In genomic region chr1:118275716-118276115, GRCh38 we compare ENCODE assay signal across 1 cellular context.
TF ChIP-seq lines count a peak whose summit lies in the region.

No MANE protein-coding gene starts in this region.

TF ChIP-seq in GM23338, 12 proteins besides CTCF, POLR2A, EP300 and RAD21 (continued from another document):
- TF ChIP-seq, protein P1, sequence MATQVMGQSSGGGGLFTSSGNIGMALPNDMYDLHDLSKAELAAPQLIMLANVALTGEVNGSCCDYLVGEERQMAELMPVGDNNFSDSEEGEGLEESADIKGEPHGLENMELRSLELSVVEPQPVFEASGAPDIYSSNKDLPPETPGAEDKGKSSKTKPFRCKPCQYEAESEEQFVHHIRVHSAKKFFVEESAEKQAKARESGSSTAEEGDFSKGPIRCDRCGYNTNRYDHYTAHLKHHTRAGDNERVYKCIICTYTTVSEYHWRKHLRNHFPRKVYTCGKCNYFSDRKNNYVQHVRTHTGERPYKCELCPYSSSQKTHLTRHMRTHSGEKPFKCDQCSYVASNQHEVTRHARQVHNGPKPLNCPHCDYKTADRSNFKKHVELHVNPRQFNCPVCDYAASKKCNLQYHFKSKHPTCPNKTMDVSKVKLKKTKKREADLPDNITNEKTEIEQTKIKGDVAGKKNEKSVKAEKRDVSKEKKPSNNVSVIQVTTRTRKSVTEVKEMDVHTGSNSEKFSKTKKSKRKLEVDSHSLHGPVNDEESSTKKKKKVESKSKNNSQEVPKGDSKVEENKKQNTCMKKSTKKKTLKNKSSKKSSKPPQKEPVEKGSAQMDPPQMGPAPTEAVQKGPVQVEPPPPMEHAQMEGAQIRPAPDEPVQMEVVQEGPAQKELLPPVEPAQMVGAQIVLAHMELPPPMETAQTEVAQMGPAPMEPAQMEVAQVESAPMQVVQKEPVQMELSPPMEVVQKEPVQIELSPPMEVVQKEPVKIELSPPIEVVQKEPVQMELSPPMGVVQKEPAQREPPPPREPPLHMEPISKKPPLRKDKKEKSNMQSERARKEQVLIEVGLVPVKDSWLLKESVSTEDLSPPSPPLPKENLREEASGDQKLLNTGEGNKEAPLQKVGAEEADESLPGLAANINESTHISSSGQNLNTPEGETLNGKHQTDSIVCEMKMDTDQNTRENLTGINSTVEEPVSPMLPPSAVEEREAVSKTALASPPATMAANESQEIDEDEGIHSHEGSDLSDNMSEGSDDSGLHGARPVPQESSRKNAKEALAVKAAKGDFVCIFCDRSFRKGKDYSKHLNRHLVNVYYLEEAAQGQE (IDR thresholded peaks at IDR 0.05; ENCODE audit: unreplicated experiment): no peak
- no peak for TF ChIP-seq ZNF331 (CRISPR knock-in tag; IDR thresholded peaks at IDR 0.05; ENCODE audit: low read depth)
- no peak for TF ChIP-seq JUNB (IDR thresholded peaks at IDR 0.05; ENCODE audit: unreplicated experiment)
- no peak for TF ChIP-seq POLR2AphosphoS5 (IDR thresholded peaks at IDR 0.05; ENCODE audit: low read depth)
- TF ChIP-seq, protein P2, sequence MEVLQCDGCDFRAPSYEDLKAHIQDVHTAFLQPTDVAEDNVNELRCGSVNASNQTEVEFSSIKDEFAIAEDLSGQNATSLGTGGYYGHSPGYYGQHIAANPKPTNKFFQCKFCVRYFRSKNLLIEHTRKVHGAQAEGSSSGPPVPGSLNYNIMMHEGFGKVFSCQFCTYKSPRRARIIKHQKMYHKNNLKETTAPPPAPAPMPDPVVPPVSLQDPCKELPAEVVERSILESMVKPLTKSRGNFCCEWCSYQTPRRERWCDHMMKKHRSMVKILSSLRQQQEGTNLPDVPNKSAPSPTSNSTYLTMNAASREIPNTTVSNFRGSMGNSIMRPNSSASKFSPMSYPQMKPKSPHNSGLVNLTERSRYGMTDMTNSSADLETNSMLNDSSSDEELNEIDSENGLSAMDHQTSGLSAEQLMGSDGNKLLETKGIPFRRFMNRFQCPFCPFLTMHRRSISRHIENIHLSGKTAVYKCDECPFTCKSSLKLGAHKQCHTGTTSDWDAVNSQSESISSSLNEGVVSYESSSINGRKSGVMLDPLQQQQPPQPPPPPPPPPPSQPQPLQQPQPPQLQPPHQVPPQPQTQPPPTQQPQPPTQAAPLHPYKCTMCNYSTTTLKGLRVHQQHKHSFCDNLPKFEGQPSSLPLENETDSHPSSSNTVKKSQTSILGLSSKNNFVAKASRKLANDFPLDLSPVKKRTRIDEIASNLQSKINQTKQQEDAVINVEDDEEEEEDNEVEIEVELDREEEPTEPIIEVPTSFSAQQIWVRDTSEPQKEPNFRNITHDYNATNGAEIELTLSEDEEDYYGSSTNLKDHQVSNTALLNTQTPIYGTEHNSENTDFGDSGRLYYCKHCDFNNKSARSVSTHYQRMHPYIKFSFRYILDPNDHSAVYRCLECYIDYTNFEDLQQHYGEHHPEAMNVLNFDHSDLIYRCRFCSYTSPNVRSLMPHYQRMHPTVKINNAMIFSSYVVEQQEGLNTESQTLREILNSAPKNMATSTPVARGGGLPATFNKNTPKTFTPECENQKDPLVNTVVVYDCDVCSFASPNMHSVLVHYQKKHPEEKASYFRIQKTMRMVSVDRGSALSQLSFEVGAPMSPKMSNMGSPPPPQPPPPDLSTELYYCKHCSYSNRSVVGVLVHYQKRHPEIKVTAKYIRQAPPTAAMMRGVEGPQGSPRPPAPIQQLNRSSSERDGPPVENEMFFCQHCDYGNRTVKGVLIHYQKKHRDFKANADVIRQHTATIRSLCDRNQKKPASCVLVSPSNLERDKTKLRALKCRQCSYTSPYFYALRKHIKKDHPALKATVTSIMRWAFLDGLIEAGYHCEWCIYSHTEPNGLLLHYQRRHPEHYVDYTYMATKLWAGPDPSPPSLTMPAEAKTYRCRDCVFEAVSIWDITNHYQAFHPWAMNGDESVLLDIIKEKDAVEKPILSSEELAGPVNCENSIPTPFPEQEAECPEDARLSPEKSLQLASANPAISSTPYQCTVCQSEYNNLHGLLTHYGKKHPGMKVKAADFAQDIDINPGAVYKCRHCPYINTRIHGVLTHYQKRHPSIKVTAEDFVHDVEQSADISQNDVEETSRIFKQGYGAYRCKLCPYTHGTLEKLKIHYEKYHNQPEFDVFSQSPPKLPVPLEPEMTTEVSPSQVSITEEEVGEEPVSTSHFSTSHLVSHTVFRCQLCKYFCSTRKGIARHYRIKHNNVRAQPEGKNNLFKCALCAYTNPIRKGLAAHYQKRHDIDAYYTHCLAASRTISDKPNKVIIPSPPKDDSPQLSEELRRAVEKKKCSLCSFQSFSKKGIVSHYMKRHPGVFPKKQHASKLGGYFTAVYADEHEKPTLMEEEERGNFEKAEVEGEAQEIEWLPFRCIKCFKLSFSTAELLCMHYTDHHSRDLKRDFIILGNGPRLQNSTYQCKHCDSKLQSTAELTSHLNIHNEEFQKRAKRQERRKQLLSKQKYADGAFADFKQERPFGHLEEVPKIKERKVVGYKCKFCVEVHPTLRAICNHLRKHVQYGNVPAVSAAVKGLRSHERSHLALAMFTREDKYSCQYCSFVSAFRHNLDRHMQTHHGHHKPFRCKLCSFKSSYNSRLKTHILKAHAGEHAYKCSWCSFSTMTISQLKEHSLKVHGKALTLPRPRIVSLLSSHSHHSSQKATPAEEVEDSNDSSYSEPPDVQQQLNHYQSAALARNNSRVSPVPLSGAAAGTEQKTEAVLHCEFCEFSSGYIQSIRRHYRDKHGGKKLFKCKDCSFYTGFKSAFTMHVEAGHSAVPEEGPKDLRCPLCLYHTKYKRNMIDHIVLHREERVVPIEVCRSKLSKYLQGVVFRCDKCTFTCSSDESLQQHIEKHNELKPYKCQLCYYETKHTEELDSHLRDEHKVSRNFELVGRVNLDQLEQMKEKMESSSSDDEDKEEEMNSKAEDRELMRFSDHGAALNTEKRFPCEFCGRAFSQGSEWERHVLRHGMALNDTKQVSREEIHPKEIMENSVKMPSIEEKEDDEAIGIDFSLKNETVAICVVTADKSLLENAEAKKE (CRISPR knock-in tag; IDR thresholded peaks at IDR 0.05): no peak
- TF ChIP-seq CREB1 (CRISPR knock-in tag; IDR thresholded peaks at IDR 0.05; ENCODE audit: low read depth): no peak
TF ChIP-seq in GM23338: peak in this region for 0.
